In the genomic region with DNA sequence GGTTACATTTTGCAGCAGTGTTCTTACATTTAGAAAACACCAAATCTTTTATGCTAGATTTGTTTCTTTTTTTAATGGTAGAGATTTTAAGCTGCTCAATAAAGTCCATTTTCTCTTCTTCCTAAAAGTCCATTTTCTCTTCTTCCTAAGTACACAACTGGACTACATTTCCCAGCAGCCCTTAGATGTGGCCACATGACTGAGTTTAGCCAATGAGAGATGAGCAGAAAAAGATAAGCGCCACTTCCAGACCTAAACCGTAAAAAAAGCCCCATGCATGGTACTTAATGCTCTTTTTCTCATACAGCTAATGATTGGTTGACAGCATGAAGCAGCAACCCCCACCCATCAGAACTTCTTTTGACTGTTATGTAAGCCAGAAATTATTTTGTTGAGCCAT, we compare ENCODE assay signal across 8 cellular contexts.
DNase-seq lines count a peak whose midpoint lies in the region; ATAC-seq, FAIRE-seq and TF ChIP-seq lines count a peak whose summit lies in the region.

No MANE protein-coding gene starts in this region.

- no peaks in the 10 kb centered on the region for H4K20me1 ChIP-seq in PC-3 (ENCODE audit: low read length)

- CTCF ChIA-PET in PC-3 (lab: Charles Lee) = no interaction called here

- H3K27me3 ChIP-seq in PC-3 (ENCODE audit: low read length) = no peaks in the 10 kb centered on the region

- DNase-seq in PC-3 = peak; percentile 35
- DNase-seq in left lobe of liver (ENCODE audit: low spot score) = no peak
- DNase-seq in omental fat pad (ENCODE audit: low spot score) = no peak
- no peak for DNase-seq in NCI-H510A (lab: John Stamatoyannopoulos, UW)
- DNase-seq in C1 segment of cervical spinal cord (lab: John Stamatoyannopoulos, UW) = no peak
- no peak for DNase-seq in HTR-8/SVneo (ENCODE audit: insufficient read length, low spot score)

- H3K4me1 ChIP-seq in PC-3 (ENCODE audit: insufficient read depth, low read length) = no peaks in the 10 kb centered on the region

- no peaks in the 10 kb centered on the region for H3F3A ChIP-seq in PC-3 (ENCODE audit: low read length, unreplicated experiment)

- no peak overlapping the region for H3K4me3 ChIP-seq in PC-3 (ENCODE audit: low read length)

- no peak overlapping the region for H3K9ac ChIP-seq in PC-3 (ENCODE audit: low read length)

- TF ChIP-seq CTCF in PC-3 (conservative IDR thresholded peaks at IDR 0.05; ENCODE audit: low read depth, low read length) (no peak), omental fat pad (IDR thresholded peaks at IDR 0.05) (no peak)

- H3K36me3 ChIP-seq in PC-3 (ENCODE audit: low read depth, low read length) = no peaks in the 10 kb centered on the region

- no peaks in the 10 kb centered on the region for H3K9me2 ChIP-seq in PC-3 (replicated peaks; ENCODE audit: low read length)

- no peaks in the 10 kb centered on the region for H3K79me2 ChIP-seq in PC-3 (ENCODE audit: low read length)

- ATAC-seq in GM18907 (IDR thresholded peaks at IDR 0.05; ENCODE audit: unreplicated experiment) (peak; percentile 67), HG02973 (IDR thresholded peaks at IDR 0.05; ENCODE audit: unreplicated experiment) (peak; percentile 91), PC-3 (no peak), left lobe of liver (peak; percentile 73), omental fat pad (ENCODE audit: low FRiP score) (no peak)

- intact Hi-C loops in PC-3 (cut with micrococcal nuclease) = no loop called here

- no peaks in the 10 kb centered on the region for H3K9me3 ChIP-seq in PC-3 (ENCODE audit: low read length)

- no peak for FAIRE-seq in HTR-8/SVneo (lab: Jason Lieb, UNC)

- H3K27ac ChIP-seq in PC-3 (ENCODE audit: low read length) = no peak overlapping the region

- no TSS peak for BruUV-seq in PC-3 (replicated peaks; lab: Mats Ljungman, UMichigan)

- POLR2A ChIA-PET in PC-3 (lab: Charles Lee; ENCODE audit: unreplicated experiment) = no interaction called here

- no peak overlapping the region for H2AFZ ChIP-seq in PC-3 (ENCODE audit: low read length)

- H3K4me2 ChIP-seq in PC-3 (ENCODE audit: low read length) = no peak overlapping the region

Comparison
In these comparisons a context has a peak if more than half of its experiments do, and no peak if none do; other contexts are left out.
1. ATAC-seq: peak in GM18907 (single experiment), HG02973 (single experiment) and left lobe of liver (single experiment); none in PC-3 (single experiment) and omental fat pad (single experiment).